In the genomic region with DNA sequence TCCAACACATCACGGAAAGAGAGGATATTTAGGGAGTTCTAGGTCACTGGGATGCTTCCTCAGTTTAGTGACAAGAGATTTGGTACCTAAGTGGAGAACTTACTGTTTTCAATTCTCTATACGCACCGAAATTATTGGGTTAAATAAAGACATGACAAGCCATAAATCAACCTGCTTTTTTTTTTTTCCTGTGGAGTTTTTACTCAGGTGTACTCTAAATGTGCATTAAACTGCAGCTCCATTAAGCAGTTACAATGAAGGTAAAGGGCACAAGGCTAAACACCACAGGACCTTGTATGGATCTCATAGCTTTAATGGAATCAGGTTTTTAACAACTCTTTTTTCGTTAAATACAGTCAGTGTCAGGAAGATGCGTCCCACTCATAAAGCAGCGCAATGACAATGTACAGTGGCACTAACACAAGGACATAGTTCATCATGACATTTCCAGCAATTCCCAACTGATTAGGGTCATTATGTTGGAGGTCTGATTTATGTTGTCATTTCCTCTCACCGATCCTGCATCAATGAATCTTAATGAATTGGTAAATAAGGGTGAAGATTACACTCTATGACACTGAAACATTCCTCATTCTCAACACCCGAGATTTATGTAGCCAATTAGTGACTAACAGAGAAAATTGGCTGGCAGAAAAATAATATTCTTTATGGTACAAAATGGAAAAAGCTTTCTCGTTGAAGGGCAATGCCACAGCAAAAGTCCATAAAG, we compare ENCODE assay signal across 15 cellular contexts.
A peak's percentile ranks its signal among the peaks of the same experiment; 100 is the strongest.
DNase-seq lines count a peak whose midpoint lies in the region; ATAC-seq and TF ChIP-seq lines count a peak whose summit lies in the region.
"Had no signal": no experiment of that assay in that cellular context is flagged by ENCODE, and none has a peak within 500 bp of the region (broad histone marks: within the 10 kb centered on the region; RNA-seq: fewer than 3 reads in every experiment).

No MANE protein-coding gene starts in this region.

- H3K4me1 Mint-ChIP-seq in activated naive CD4-positive, alpha-beta T cell treated with anti-CD3 and anti-CD28 coated beads, Interleukin-2, amount 10 ng/mL, durations not matched to agents 7 days and 5 days = peaks cover 67% of the 10 kb centered on the region
- peaks cover 49% of the 10 kb centered on the region for H3K4me1 Mint-ChIP-seq in central memory CD8-positive, alpha-beta T cell
- H3K4me1 Mint-ChIP-seq in immature natural killer cell (peaks cover 30 to 37% of the 10 kb centered on the region in 2 donors), glutamatergic neuron (ENCODE audit: low read depth, unreplicated experiment) (peaks cover 4% of the 10 kb centered on the region)

- no peak overlapping the region for H3K4me3 Mint-ChIP-seq in activated naive CD4-positive, alpha-beta T cell treated with anti-CD3 and anti-CD28 coated beads, Interleukin-2, amount 10 ng/mL, durations not matched to agents 7 days and 5 days
- peak overlapping the region; percentile 83 for H3K4me3 Mint-ChIP-seq in central memory CD8-positive, alpha-beta T cell
- H3K4me3 Mint-ChIP-seq in immature natural killer cell (peak overlapping the region in 2 of 5 donors; percentile 9 to 34), glutamatergic neuron (ENCODE audit: unreplicated experiment) (no peak overlapping the region)

- no peak for ATAC-seq in central memory CD8-positive, alpha-beta T cell (replicated peaks; ENCODE audit: extremely low read depth, poor library complexity, severe bottlenecking)
- ATAC-seq: heart left ventricle, PC-3 had no signal

- peaks cover 20% of the 10 kb centered on the region for H3K27me3 Mint-ChIP-seq in activated naive CD4-positive, alpha-beta T cell treated with anti-CD3 and anti-CD28 coated beads, Interleukin-2, amount 10 ng/mL, durations not matched to agents 7 days and 5 days
- H3K27me3 Mint-ChIP-seq in central memory CD8-positive, alpha-beta T cell = no peaks in the 10 kb centered on the region
- H3K27me3 Mint-ChIP-seq in immature natural killer cell (ENCODE audit: low read depth in 3 of 3) (peaks cover 4 to 23% (median 13%) of the 10 kb centered on the region in 3 donors), glutamatergic neuron (ENCODE audit: unreplicated experiment) (no peaks in the 10 kb centered on the region)

- CTCF ChIA-PET in activated naive CD4-positive, alpha-beta T cell treated with anti-CD3 and anti-CD28 coated beads, Interleukin-2, amount 10 ng/mL, durations not matched to agents 7 days and 5 days (lab: Charles Lee) = no interaction called here

- no peak for DNase-seq in activated naive CD4-positive, alpha-beta T cell treated with anti-CD3 and anti-CD28 coated beads, Interleukin-2, amount 10 ng/mL, durations not matched to agents 7 days and 5 days
- DNase-seq in activated naive CD4-positive, alpha-beta T cell (lab: John Stamatoyannopoulos, UW) = no peak
- DNase-seq in NCI-H69 (lab: John Stamatoyannopoulos, UW) (peak; percentile 87), LoVo (ENCODE audit: low spot score) (no peak), putamen (ENCODE audit: low spot score) (no peak), immature natural killer cell (no peak), glutamatergic neuron (no peak)
- DNase-seq in central memory CD8-positive, alpha-beta T cell (ENCODE audit: low spot score in 2 of 2) = no peak
- DNase-seq: activated CD8-positive, alpha-beta memory T cell treated with anti-CD3 and anti-CD28 coated beads for 24 hours; heart left ventricle; islet precursor cell; NCI-H510A; ovary; PC-3; uterus had no signal

- H3K36me3 Mint-ChIP-seq in activated naive CD4-positive, alpha-beta T cell treated with anti-CD3 and anti-CD28 coated beads, Interleukin-2, amount 10 ng/mL, durations not matched to agents 7 days and 5 days = no peaks in the 10 kb centered on the region
- peaks cover 24% of the 10 kb centered on the region for H3K36me3 Mint-ChIP-seq in central memory CD8-positive, alpha-beta T cell (ENCODE audit: insufficient read depth)
- H3K36me3 Mint-ChIP-seq in immature natural killer cell (peaks cover 0 to 4% (median 0%) of the 10 kb centered on the region in 3 donors), glutamatergic neuron (ENCODE audit: unreplicated experiment) (no peaks in the 10 kb centered on the region)

- H3K27ac Mint-ChIP-seq in activated naive CD4-positive, alpha-beta T cell treated with anti-CD3 and anti-CD28 coated beads, Interleukin-2, amount 10 ng/mL, durations not matched to agents 7 days and 5 days = peak overlapping the region; percentile 4
- H3K27ac Mint-ChIP-seq in central memory CD8-positive, alpha-beta T cell (ENCODE audit: low read depth) = peak overlapping the region; percentile 85
- H3K27ac Mint-ChIP-seq in immature natural killer cell (peak overlapping the region in 2 of 6 donors; percentile 21 to 95), glutamatergic neuron (ENCODE audit: unreplicated experiment) (no peak overlapping the region)

- H3K9me3 Mint-ChIP-seq in activated naive CD4-positive, alpha-beta T cell treated with anti-CD3 and anti-CD28 coated beads, Interleukin-2, amount 10 ng/mL, durations not matched to agents 7 days and 5 days = no peaks in the 10 kb centered on the region
- no peaks in the 10 kb centered on the region for H3K9me3 Mint-ChIP-seq in central memory CD8-positive, alpha-beta T cell
- H3K9me3 Mint-ChIP-seq in immature natural killer cell = no peaks in the 10 kb centered on the region
- H3K9me3 Mint-ChIP-seq in glutamatergic neuron (ENCODE audit: unreplicated experiment) = no peaks in the 10 kb centered on the region

- no peak for TF ChIP-seq CTCF in glutamatergic neuron (IDR thresholded peaks at IDR 0.05; ENCODE audit: partially characterized antibody, unreplicated experiment)
